Comparison of ENCODE assay signal across 9 cellular contexts in genomic region chr13:40485611-40486517, GRCh38.
DNase-seq lines count a peak whose midpoint lies in the region; ATAC-seq, FAIRE-seq and TF ChIP-seq lines count a peak whose summit lies in the region.
"Had no signal": no experiment of that assay in that cellular context is flagged by ENCODE, and none has a peak within 500 bp of the region (broad histone marks: within the 10 kb centered on the region; RNA-seq: fewer than 3 reads in every experiment).

No MANE protein-coding gene starts in this region.

- H3K79me1 ChIP-seq in H1 (ENCODE audit: low read depth, low read length), result no peaks in the 10 kb centered on the region

- H4K91ac ChIP-seq in H1 (replicated peaks; ENCODE audit: insufficient read length, low read length), result no peak overlapping the region

- no peaks in the 10 kb centered on the region for H3K27me3 Mint-ChIP-seq in activated CD4-positive, alpha-beta T cell treated with anti-CD3 and anti-CD28 coated beads, Interleukin-2, amount 10 ng/mL, durations not matched to agents 24 days and 14 days
- H3K27me3 Mint-ChIP-seq in stimulated activated memory B cell treated with anti-CD40 and anti-IgM and Interleukin-4, amounts not matched to agents 10 μg/mL and 1 μg/mL and 100 μg/mL, for 72 hours, result peaks cover 20% of the 10 kb centered on the region

- peak; percentile 87 for DNase-seq in activated CD4-positive, alpha-beta T cell treated with anti-CD3 and anti-CD28 coated beads, Interleukin-2, amount 10 ng/mL, durations not matched to agents 24 days and 14 days
- DNase-seq in H1 (ENCODE audit: low read depth in 1 of 2, low spot score in 2 of 2) (no peak), T1000 (lab: John Stamatoyannopoulos, UW) (no peak), NCI-H1694 treated with DMSO at 0.1 percent for 48 hours (lab: John Stamatoyannopoulos, UW) (no peak), occipital lobe (lab: John Stamatoyannopoulos, UW) (no peak)
- DNase-seq: NCI-H1436 treated with DMSO at 0.1 percent for 48 hours had no signal

- 80% methylated on average over 11 of the region's 12 CpGs; no CpG with 5 or more reads in 1 of the 2 experiments for WGBS in H1 (ENCODE audit: extremely low coverage in 1 of 2, insufficient coverage in 1 of 2, insufficient read length in 1 of 2, insufficient replicate concordance in 2 of 2, low coverage in 1 of 2, low lambda C conversion rate in 2 of 2, missing lambda C conversion rate in 1 of 2), 2 experiments

- CTCF ChIA-PET in H1 (lab: Charles Lee; ENCODE audit: partially characterized antibody), result interaction anchor here (0.6 kb wide), 1 partner anchor 161 kb away, joined by 3 read pairs; no protein-coding TSS in a partner anchor

- H3K4me2 ChIP-seq in H1 (ENCODE audit: insufficient read depth in 1 of 2, low read depth in 2 of 2, low read length in 2 of 2), result no peak overlapping the region

- no peak for TF ChIP-seq EP300 in H1 (IDR thresholded peaks at IDR 0.05; ENCODE audit: borderline replicate concordance in 1 of 2, low read depth in 2 of 2, low read length in 2 of 2)

- H3K23ac ChIP-seq in H1 (ENCODE audit: insufficient read length), result no peak overlapping the region

- H2BK12ac ChIP-seq in H1 (ENCODE audit: low read depth, low read length), result 0 out of 2 replicates have a peak overlapping the region, but pooled peaks have one; percentile 39

- TF ChIP-seq POLR2A in H1 (IDR thresholded peaks at IDR 0.05; ENCODE audit: control extremely low read depth in 1 of 2, low read depth in 2 of 2, low read length in 2 of 2), result no peak

- no peaks in the 10 kb centered on the region for H3K23me2 ChIP-seq in H1 (ENCODE audit: low read depth, low read length)

- peaks cover 0 to 12% (median 1%) of the 10 kb centered on the region in 4 experiments; a peak in 5 of 7 replicates for H3K4me1 ChIP-seq in H1 (replicated peaks in 1 of 4; ENCODE audit: control insufficient read depth in 3 of 4, insufficient read depth in 4 of 4, low read length in 3 of 4)

- H3K4ac ChIP-seq in H1 (replicated peaks; ENCODE audit: insufficient read length, low read depth, low read length), result no peak overlapping the region

- no peaks in the 10 kb centered on the region for H3K36me3 Mint-ChIP-seq in activated CD4-positive, alpha-beta T cell treated with anti-CD3 and anti-CD28 coated beads, Interleukin-2, amount 10 ng/mL, durations not matched to agents 24 days and 14 days (ENCODE audit: low read depth)
- H3K36me3 Mint-ChIP-seq in stimulated activated memory B cell treated with anti-CD40 and anti-IgM and Interleukin-4, amounts not matched to agents 10 μg/mL and 1 μg/mL and 100 μg/mL, for 72 hours, result no peaks in the 10 kb centered on the region

- no peak overlapping the region for H2BK120ac ChIP-seq in H1 (replicated peaks; ENCODE audit: low read depth, low read length)

- no peaks in the 10 kb centered on the region for H3K9me3 ChIP-seq in H1 (ENCODE audit: insufficient read depth in 2 of 2, low read depth in 1 of 2, low read length in 1 of 2)

- intact Hi-C loops in activated CD4-positive, alpha-beta T cell treated with anti-CD3 and anti-CD28 coated beads, Interleukin-2, amount 10 ng/mL, durations not matched to agents 24 days and 14 days (cut with micrococcal nuclease), result loop anchor here (1.0 to 2.0 kb wide), 5 partner anchors 32 to 459 kb away; no protein-coding TSS in a partner anchor

- peaks cover 0 to 1% (median 0%) of the 10 kb centered on the region in 4 experiments; a peak in 1 of 7 replicates for H3K27me3 ChIP-seq in H1 (replicated peaks in 1 of 4; ENCODE audit: control insufficient read depth in 3 of 4, extremely low read depth in 1 of 4, insufficient read depth in 3 of 4, low read length in 3 of 4)

- H2AFZ ChIP-seq in H1 (ENCODE audit: low read length), result no peak overlapping the region

- H3K56ac ChIP-seq in H1 (replicated peaks; ENCODE audit: insufficient read length, low read depth, low read length), result no peak overlapping the region

- no peak for FAIRE-seq in H1 (lab: Jason Lieb, UNC)

- H4K8ac ChIP-seq in H1 (ENCODE audit: extremely low read depth, insufficient read depth, low read length), result no peak overlapping the region; the same call in 1 of the 2 replicates

- ATAC-seq in GM21723 (IDR thresholded peaks at IDR 0.05; ENCODE audit: unreplicated experiment), result peak; percentile 62
- peak; percentile 89 for ATAC-seq in stimulated activated memory B cell treated with anti-CD40 and anti-IgM and Interleukin-4, amounts not matched to agents 10 μg/mL and 1 μg/mL and 100 μg/mL, for 72 hours
- no peak for ATAC-seq in GM19324 (IDR thresholded peaks at IDR 0.05; ENCODE audit: low FRiP score, unreplicated experiment)

- H3K4me3 ChIP-seq in H1 (ENCODE audit: extremely low read depth in 1 of 4, insufficient read depth in 2 of 4, low read depth in 3 of 4, low read length in 4 of 4), result no peak overlapping the region

- no peak overlapping the region for H3K14ac ChIP-seq in H1 (ENCODE audit: insufficient read length)

- no peak overlapping the region for H3K18ac ChIP-seq in H1 (ENCODE audit: extremely low read depth, low read length)

- peaks cover 55% of the 10 kb centered on the region for H3K4me1 Mint-ChIP-seq in activated CD4-positive, alpha-beta T cell treated with anti-CD3 and anti-CD28 coated beads, Interleukin-2, amount 10 ng/mL, durations not matched to agents 24 days and 14 days
- peaks cover 39% of the 10 kb centered on the region for H3K4me1 Mint-ChIP-seq in stimulated activated memory B cell treated with anti-CD40 and anti-IgM and Interleukin-4, amounts not matched to agents 10 μg/mL and 1 μg/mL and 100 μg/mL, for 72 hours

- H2BK5ac ChIP-seq in H1 (ENCODE audit: low read depth, low read length), result no peak overlapping the region

- peak overlapping the region; percentile 69 for H3K4me3 Mint-ChIP-seq in activated CD4-positive, alpha-beta T cell treated with anti-CD3 and anti-CD28 coated beads, Interleukin-2, amount 10 ng/mL, durations not matched to agents 24 days and 14 days
- peak overlapping the region; percentile 17 for H3K4me3 Mint-ChIP-seq in stimulated activated memory B cell treated with anti-CD40 and anti-IgM and Interleukin-4, amounts not matched to agents 10 μg/mL and 1 μg/mL and 100 μg/mL, for 72 hours

- H3K27ac Mint-ChIP-seq in activated CD4-positive, alpha-beta T cell treated with anti-CD3 and anti-CD28 coated beads, Interleukin-2, amount 10 ng/mL, durations not matched to agents 24 days and 14 days, result peak overlapping the region; percentile 90
- H3K27ac Mint-ChIP-seq in stimulated activated memory B cell treated with anti-CD40 and anti-IgM and Interleukin-4, amounts not matched to agents 10 μg/mL and 1 μg/mL and 100 μg/mL, for 72 hours, result peak overlapping the region; percentile 50

- TF ChIP-seq CTCF in H1 (IDR thresholded peaks at IDR 0.05; ENCODE audit: control extremely low read depth in 1 of 3, insufficient read depth in 1 of 3, low read depth in 1 of 3, low read length in 3 of 3), result no peak

- no peak overlapping the region for H4K5ac ChIP-seq in H1 (ENCODE audit: insufficient read length, low read depth, low read length)

- H4K20me1 ChIP-seq in H1 (replicated peaks in 1 of 2; ENCODE audit: control insufficient read depth in 1 of 2, insufficient read depth in 2 of 2, low read length in 2 of 2), result no peaks in the 10 kb centered on the region

- no peak overlapping the region for H3K9ac ChIP-seq in H1 (replicated peaks in 1 of 4; ENCODE audit: extremely low read depth in 1 of 4, low read depth in 3 of 4, low read length in 3 of 4)

- H3K36me3 ChIP-seq in H1 (ENCODE audit: control insufficient read depth in 2 of 4, insufficient read depth in 4 of 4, low read length in 3 of 4), result no peaks in the 10 kb centered on the region

- H3K9me3 Mint-ChIP-seq in activated CD4-positive, alpha-beta T cell treated with anti-CD3 and anti-CD28 coated beads, Interleukin-2, amount 10 ng/mL, durations not matched to agents 24 days and 14 days, result peaks cover 17% of the 10 kb centered on the region
- H3K9me3 Mint-ChIP-seq in stimulated activated memory B cell treated with anti-CD40 and anti-IgM and Interleukin-4, amounts not matched to agents 10 μg/mL and 1 μg/mL and 100 μg/mL, for 72 hours, result no peaks in the 10 kb centered on the region

- H2AK5ac ChIP-seq in H1 (ENCODE audit: low read depth, low read length), result no peak overlapping the region

- no peak for TF ChIP-seq RAD21 in H1 (IDR thresholded peaks at IDR 0.05 in 1 of 2, conservative IDR thresholded peaks at IDR 0.05 in 1 of 2; ENCODE audit: low read depth in 2 of 2, low read length in 2 of 2)

- no peak overlapping the region for H3K27ac ChIP-seq in H1 (ENCODE audit: low read depth, low read length)

- no peak overlapping the region for H2BK15ac ChIP-seq in H1 (ENCODE audit: low read length)

- H3K79me2 ChIP-seq in H1 (ENCODE audit: control insufficient read depth in 1 of 2, insufficient read depth in 2 of 2, low read length in 2 of 2), result no peaks in the 10 kb centered on the region

- POLR2A ChIA-PET in H1 (lab: Charles Lee; ENCODE audit: partially characterized antibody), result no interaction called here

- H2BK20ac ChIP-seq in H1 (ENCODE audit: low read length), result no peak overlapping the region

TF ChIP-seq in H1, 55 proteins besides CTCF, POLR2A, EP300 and RAD21:
- TF ChIP-seq GABPA (IDR thresholded peaks at IDR 0.05; ENCODE audit: borderline replicate concordance, insufficient read depth, low read length) (no peak), KDM5A (IDR thresholded peaks at IDR 0.05; ENCODE audit: low read length) (no peak), JUN (IDR thresholded peaks at IDR 0.05; ENCODE audit: low read depth, low read length) (no peak), SIN3A (conservative IDR thresholded peaks at IDR 0.05 in 1 of 2, IDR thresholded peaks at IDR 0.05 in 1 of 2; ENCODE audit: low read depth in 1 of 2, low read length in 2 of 2) (no peak), POU5F1 (IDR thresholded peaks at IDR 0.05; ENCODE audit: low read depth, low read length) (no peak), CHD1 (IDR thresholded peaks at IDR 0.05; ENCODE audit: low read depth, low read length) (no peak), FOSL1 (IDR thresholded peaks at IDR 0.05; ENCODE audit: insufficient read depth, low read depth, low read length) (no peak), EZH2 (IDR thresholded peaks at IDR 0.05; ENCODE audit: low read depth, low read length, severe bottlenecking) (no peak), SUZ12 (IDR thresholded peaks at IDR 0.05; ENCODE audit: low read length) (no peak)
